23 cellular contexts compared by ENCODE assay signal in the genomic region with DNA sequence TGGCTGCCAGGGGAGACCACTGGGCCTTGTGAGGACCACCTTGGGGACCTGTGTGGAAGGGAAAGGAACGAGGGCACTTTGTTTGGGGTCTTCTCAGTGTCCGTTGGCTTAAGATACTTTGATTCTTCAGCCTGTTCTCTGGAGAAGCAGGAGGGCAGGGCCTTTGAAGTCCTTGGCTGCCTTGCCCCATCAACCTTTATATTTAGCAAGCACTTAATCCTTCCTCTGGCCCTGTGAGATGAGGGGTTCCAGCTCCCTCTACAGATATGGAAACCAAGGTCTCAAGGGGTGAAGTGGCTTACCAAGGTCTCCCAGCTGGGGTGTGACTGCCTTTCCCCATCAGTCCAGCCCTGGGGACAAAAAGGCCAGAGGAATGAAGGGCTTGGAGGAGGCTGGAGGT. TPM values are rescaled to one million over a fixed set of nuclear protein-coding genes. Genes with fewer than 3 reads are reported as not detected.
DNase-seq lines count a peak whose midpoint lies in the region; ATAC-seq and TF ChIP-seq lines count a peak whose summit lies in the region.
"Had no signal": no experiment of that assay in that cellular context is flagged by ENCODE, and none has a peak within 500 bp of the region (broad histone marks: within the 10 kb centered on the region; RNA-seq: fewer than 3 reads in every experiment).

No MANE protein-coding gene starts in this region.

- H2AFZ ChIP-seq in hepatocyte: no peak overlapping the region

- H3K9me3 ChIP-seq in heart left ventricle: no peaks in the 10 kb centered on the region
- H3K9me3 ChIP-seq in psoas muscle: no peaks in the 10 kb centered on the region
- H3K9me3 ChIP-seq in hepatocyte (ENCODE audit: low read depth): no peaks in the 10 kb centered on the region

- intact Hi-C loops in heart left ventricle (cut with DNase I): loop anchor here in 3 of 10 donors (2.0 kb wide), 2 partner anchors 31 to 55 kb away; no protein-coding TSS in a partner anchor
- intact Hi-C loops in cardiac septum (cut with DNase I): loop anchor here (2.0 kb wide), 1 partner anchor 27 kb away; no protein-coding TSS in a partner anchor
- intact Hi-C loops in left ventricle myocardium superior (cut with micrococcal nuclease): no loop called here
- intact Hi-C loops in psoas muscle (cut with DNase I): no loop called here

- no peak for DNase-seq in heart left ventricle
- no peak for DNase-seq in cardiac septum (ENCODE audit: low spot score)
- no peak for DNase-seq in left ventricle myocardium superior
- no peak for DNase-seq in psoas muscle
- no peak for DNase-seq in hepatocyte (ENCODE audit: low spot score)
- no peak for DNase-seq in effector CD4-positive, alpha-beta T cell
- no peak for DNase-seq in SW480 (ENCODE audit: low spot score)
- DNase-seq: 8988T, GF-D8, HCEC 1CT, NCI-H1105, NCI-H1694, NCI-H2107, NCI-H226, NCI-H526 had no signal

- H4K20me1 ChIP-seq in hepatocyte (ENCODE audit: insufficient read depth, poor library complexity, severe bottlenecking): no peaks in the 10 kb centered on the region

- ATAC-seq in heart left ventricle (peak in 2 of 4 donors; percentile 29 to 35), left ventricle myocardium superior (peak; percentile 47), psoas muscle (peak in 2 of 4 donors; percentile 62 to 68), HG02588 (IDR thresholded peaks at IDR 0.05; ENCODE audit: unreplicated experiment) (no peak)

- H3K79me2 ChIP-seq in hepatocyte: no peaks in the 10 kb centered on the region

- H3K4me1 ChIP-seq in heart left ventricle: peaks cover 0 to 64% (median 34%) of the 10 kb centered on the region in 12 donors
- peaks cover 17% of the 10 kb centered on the region for H3K4me1 ChIP-seq in psoas muscle
- peaks cover 7% of the 10 kb centered on the region for H3K4me1 ChIP-seq in hepatocyte (ENCODE audit: insufficient read depth)

- no peak for TF ChIP-seq POLR2A in heart left ventricle (IDR thresholded peaks at IDR 0.05)

- no peak overlapping the region for H3K4me2 ChIP-seq in hepatocyte

- H3K4me3 ChIP-seq in heart left ventricle: no peak overlapping the region
- H3K4me3 ChIP-seq in psoas muscle: no peak overlapping the region
- no peak overlapping the region for H3K4me3 ChIP-seq in hepatocyte

- TF ChIP-seq CTCF in heart left ventricle (IDR thresholded peaks at IDR 0.05): no peak
- no peak for TF ChIP-seq CTCF in psoas muscle (IDR thresholded peaks at IDR 0.05)
- TF ChIP-seq CTCF in hepatocyte (IDR thresholded peaks at IDR 0.05; ENCODE audit: poor library complexity): no peak

- no peaks in the 10 kb centered on the region for H3K9me2 ChIP-seq in hepatocyte (replicated peaks; ENCODE audit: insufficient read depth)

- 54 to 81% (median 66%) methylated on average over 2 of the region's 2 CpGs for WGBS in heart left ventricle, 4 donors
- WGBS in psoas muscle, 3 donors: 37 to 82% (median 42%) methylated on average over 2 of the region's 2 CpGs
- WGBS in hepatocyte (ENCODE audit: low lambda C conversion rate, missing lambda C conversion rate): 95% methylated on average over 2 of the region's 2 CpGs

- H3K36me3 ChIP-seq in heart left ventricle: peaks cover 0 to 21% (median 0%) of the 10 kb centered on the region in 9 donors
- peaks cover 0 to 8% of the 10 kb centered on the region in 2 donors for H3K36me3 ChIP-seq in psoas muscle (ENCODE audit: insufficient read depth in 1 of 2, low read depth in 1 of 2)
- H3K36me3 ChIP-seq in hepatocyte (replicated peaks; ENCODE audit: insufficient read depth, low read depth): no peaks in the 10 kb centered on the region

- H3K27ac ChIP-seq in heart left ventricle (peak overlapping the region in 8 of 12 donors; percentile 3 to 79 (median 60)), psoas muscle (peak overlapping the region; percentile 41), hepatocyte (no peak overlapping the region)

- H3K27me3 ChIP-seq in heart left ventricle (no peaks in the 10 kb centered on the region), psoas muscle (ENCODE audit: insufficient read depth in 3 of 3, low read length in 2 of 3) (no peaks in the 10 kb centered on the region), hepatocyte (no peaks in the 10 kb centered on the region)

RNA-seq across cellular contexts. Expression of a gene that starts 28.5 kb away (rescaled TPM):
- total RNA-seq in heart left ventricle: 10 to 100 TPM; 17.3 to 34.6 (median 24.6) TPM
- 10 to 100 TPM; 10.3 to 14.5 TPM for polyA plus RNA-seq in heart left ventricle
- 17.9 TPM for total RNA-seq in cardiac septum
- total RNA-seq in left ventricle myocardium superior: 42.6 TPM
- 10 to 100 TPM in 1 of 4 donors, 1 to 10 TPM in 3; 5.1 to 16.4 (median 7.7) TPM for total RNA-seq in psoas muscle
- polyA plus RNA-seq in psoas muscle: 1 to 10 TPM in 2 of 3 donors, under 1 TPM in 1; 0.89 to 5.1 (median 2.9) TPM
- 7.1 and 7.4 TPM in 2 replicates for total RNA-seq in hepatocyte
- 4.5 and 7.8 TPM in 2 replicates for polyA plus RNA-seq in hepatocyte

RNA-seq across cellular contexts. Expression of a gene that starts 32.2 kb away (rescaled TPM):
- total RNA-seq in heart left ventricle (not detected), cardiac septum (not detected), left ventricle myocardium superior (not detected), psoas muscle (not detected), hepatocyte (not detected in 2 replicates)
- polyA plus RNA-seq in heart left ventricle (not detected), psoas muscle (not detected), hepatocyte (not detected in 2 replicates)
- total RNA-seq: Daoy, HT1080, LHCN-M2, OCI-LY7, RPMI7951 had no signal
- polyA plus RNA-seq: BJ, IgD-negative memory B cell had no signal

RNA-seq across cellular contexts. Expression of a gene that starts 38.4 kb away (rescaled TPM):
- total RNA-seq in heart left ventricle: 100 to 1,000 TPM; 244 to 836 (median 739) TPM
- 1,000 to 10,000 TPM in 1 of 2 donors, 100 to 1,000 TPM in 1; 903 to 1,830 TPM for polyA plus RNA-seq in heart left ventricle
- total RNA-seq in cardiac septum: 575 TPM
- 724 TPM for total RNA-seq in left ventricle myocardium superior
- 1,000 to 10,000 TPM; 1,032 to 1,360 (median 1,076) TPM for total RNA-seq in psoas muscle
- polyA plus RNA-seq in psoas muscle: 1,000 to 10,000 TPM; 1,779 to 1,956 (median 1,791) TPM
- total RNA-seq in hepatocyte: 264 and 276 TPM in 2 replicates
- polyA plus RNA-seq in hepatocyte: 758 and 761 TPM in 2 replicates
